ENCODE assay signal across 6 cellular contexts in the genomic region with DNA sequence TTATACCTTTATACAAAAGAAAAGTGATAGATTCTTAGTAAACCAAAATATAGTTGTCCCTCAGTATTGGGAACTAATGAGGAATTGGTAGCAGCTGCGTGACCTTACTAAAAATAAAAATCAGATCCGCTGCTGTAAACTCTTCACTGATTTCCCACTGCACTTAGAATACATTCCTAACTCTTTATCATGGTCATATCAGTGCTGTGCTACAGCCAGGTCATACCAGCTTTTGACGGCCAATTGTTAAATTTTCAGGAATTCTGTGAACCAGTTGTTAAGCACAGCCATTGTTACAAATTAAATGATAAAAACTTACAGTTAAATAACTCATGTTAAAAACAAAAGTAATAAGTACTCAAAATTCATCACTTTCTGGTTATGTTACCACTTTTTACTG.
"Had no signal": no experiment of that assay in that cellular context is flagged by ENCODE, and none has a peak within 500 bp of the region (broad histone marks: within the 10 kb centered on the region; RNA-seq: fewer than 3 reads in every experiment).

No MANE protein-coding gene starts in this region.

- H3K4me3 ChIP-seq: GM23248, K562 had no signal

- DNase-seq: GM23248, H9, KG1 had no signal

- H3K27ac Mint-ChIP-seq: H9 had no signal

- H3K4me3 Mint-ChIP-seq: H9 had no signal

- H2AFZ ChIP-seq: GM23248 had no signal

- H3K27ac ChIP-seq: GM23248 had no signal

- H3K9me3 Mint-ChIP-seq: H9 had no signal

- FAIRE-seq: H1, HTR-8/SVneo, K562 had no signal

- H3K9ac ChIP-seq: GM23248 had no signal
